Comparison of ENCODE assay signal across 22 cellular contexts in genomic region chr3:162718697-162719096, GRCh38.
DNase-seq lines count a peak whose midpoint lies in the region; TF ChIP-seq lines count a peak whose summit lies in the region.
"Had no signal": no experiment of that assay in that cellular context is flagged by ENCODE, and none has a peak within 500 bp of the region (broad histone marks: within the 10 kb centered on the region; RNA-seq: fewer than 3 reads in every experiment).

No MANE protein-coding gene starts in this region.

- H3K27ac ChIP-seq in HUES64 (ENCODE audit: low read depth, low read length) (peak overlapping the region; percentile 76; the same call in 1 of the 2 replicates), transverse colon (no peak overlapping the region)
- H3K27ac ChIP-seq: cardiac muscle cell, colonic mucosa, upper lobe of left lung had no signal

- no peak for TF ChIP-seq POLR2A in transverse colon (IDR thresholded peaks at IDR 0.05)

- H3K9ac ChIP-seq in HUES64 (ENCODE audit: low read depth, low read length): no peak overlapping the region

- TF ChIP-seq EP300 in transverse colon (IDR thresholded peaks at IDR 0.05; ENCODE audit: low read depth): no peak

- H3K4me1 ChIP-seq in HUES64 (ENCODE audit: insufficient read depth, low read length) (peaks cover 44% of the 10 kb centered on the region), transverse colon (no peaks in the 10 kb centered on the region)
- H3K4me1 ChIP-seq: colonic mucosa, upper lobe of left lung had no signal

- H3K4me3 ChIP-seq in HUES64 (ENCODE audit: low read length) (no peak overlapping the region), astrocyte of the spinal cord (ENCODE audit: low read depth, low read length) (no peak overlapping the region), transverse colon (no peak overlapping the region)
- H3K4me3 ChIP-seq: cardiac muscle cell, colonic mucosa, upper lobe of left lung had no signal

- H3K9me3 ChIP-seq in HUES64 (ENCODE audit: insufficient read depth, low read depth, low read length): no peaks in the 10 kb centered on the region
- H3K9me3 ChIP-seq in transverse colon: no peaks in the 10 kb centered on the region
- H3K9me3 ChIP-seq: colonic mucosa, upper lobe of left lung had no signal

- TF ChIP-seq CTCF in astrocyte of the spinal cord (IDR thresholded peaks at IDR 0.05; ENCODE audit: low read depth, low read length) (no peak), transverse colon (IDR thresholded peaks at IDR 0.05) (no peak)

- H3K36me3 ChIP-seq in HUES64 (ENCODE audit: insufficient read depth, low read length): no peaks in the 10 kb centered on the region
- no peaks in the 10 kb centered on the region for H3K36me3 ChIP-seq in transverse colon
- H3K36me3 ChIP-seq: cardiac muscle cell, colonic mucosa, upper lobe of left lung had no signal

- in situ Hi-C loops in astrocyte of the spinal cord (cut with HindIII; ENCODE audit: low sequenced_read_pairs): no loop called here
- in situ Hi-C loops in transverse colon (cut with MboI; ENCODE audit: low pct_ligation_motif_present in 1 of 4, low pct_unique_long_range_greater_than_20kb in 1 of 4, low sequenced_read_pairs in 3 of 4): no loop called here

- intact Hi-C loops in transverse colon (cut with DNase I; ENCODE audit: low total_unique reads): no loop called here

- H3K27me3 ChIP-seq in HUES64 (ENCODE audit: insufficient read depth, low read length) (no peaks in the 10 kb centered on the region), transverse colon (no peaks in the 10 kb centered on the region)
- H3K27me3 ChIP-seq: cardiac muscle cell, colonic mucosa, upper lobe of left lung had no signal

- DNase-seq in astrocyte of the spinal cord (ENCODE audit: low read depth, low spot score) (peak; percentile 79), iris pigment epithelial cell (ENCODE audit: low read depth) (peak; percentile 62), smooth muscle cell of the brain vasculature (ENCODE audit: low read depth, low spot score) (peak; percentile 91), transverse colon (no peak), NCI-H446 (lab: John Stamatoyannopoulos, UW) (no peak)
- DNase-seq in activated naive CD4-positive, alpha-beta T cell treated with Interleukin-2 at 50 U/mL for 16 hours: no peak
- DNase-seq: activated CD4-positive, alpha-beta memory T cell treated with anti-CD3 and anti-CD28 coated beads, Interleukin-2, amount 10 ng/mL, durations not matched to agents 7 days and 5 days; activated CD8-positive, alpha-beta memory T cell treated with anti-CD3 and anti-CD28 coated beads, Interleukin-2, amount 50 U/mL, for 4 hours; activated naive CD4-positive, alpha-beta T cell treated with anti-CD3 and anti-CD28 coated beads, Interleukin-2, amount 10 ng/mL, durations not matched to agents 7 days and 5 days; C1 segment of cervical spinal cord; colonic mucosa; effector CD4-positive, alpha-beta T cell; KBM-7; kidney; NCI-H1417 treated with DMSO at 0.1 percent for 48 hours; NCI-H2029 treated with DMSO at 0.1 percent for 48 hours; NCI-H526; SHP77; T-helper 17 cell; upper lobe of left lung had no signal

- WGBS in HUES64: 54% methylated on average over 2 of the region's 2 CpGs
- WGBS in transverse colon (ENCODE audit: low coverage in 1 of 2), 2 donors: 27% methylated on average over 2 of the region's 2 CpGs; no CpG with 5 or more reads in 1 of the 2 donors

Comparison
In these comparisons a context has a peak if more than half of its experiments do, and no peak if none do; other contexts are left out.
1. DNase-seq: peak in astrocyte of the spinal cord (single experiment), iris pigment epithelial cell (single experiment) and smooth muscle cell of the brain vasculature (single experiment); none in transverse colon (single experiment), NCI-H446 (0 of 2) and activated naive CD4-positive, alpha-beta T cell treated with Interleukin-2 at 50 U/mL for 16 hours (single experiment).